Comparison of ENCODE assay signal across 1 cellular context in the genomic region with DNA sequence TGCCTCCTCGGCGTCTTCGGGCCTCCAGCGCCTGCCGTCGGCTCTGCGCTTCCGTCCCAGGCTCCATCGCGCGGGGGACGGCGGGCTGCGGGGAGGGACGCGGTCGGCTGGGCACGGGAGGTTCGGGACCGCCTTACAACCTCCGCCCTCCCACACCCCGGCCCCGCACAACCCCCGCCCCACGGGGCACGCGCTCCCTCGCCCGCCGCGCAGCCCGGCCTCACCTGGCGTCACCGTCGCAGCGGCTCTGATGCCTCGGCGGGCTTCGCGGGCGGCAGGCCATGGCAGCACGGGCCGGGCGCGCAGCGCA.
TF ChIP-seq lines count a peak whose summit lies in the region.

No MANE protein-coding gene starts in this region.

TF ChIP-seq in HEK293, 187 proteins besides CTCF, POLR2A, EP300 and RAD21 (continued from another document):
- no peak for TF ChIP-seq ZNF423 (tag by site-specific recombination; IDR thresholded peaks at IDR 0.05)
- TF ChIP-seq ZNF266 (tag by site-specific recombination; IDR thresholded peaks at IDR 0.05; ENCODE audit: low read depth) = no peak
- no peak for TF ChIP-seq ZFP69B (tag by site-specific recombination; IDR thresholded peaks at IDR 0.05)
